In the genomic region with DNA sequence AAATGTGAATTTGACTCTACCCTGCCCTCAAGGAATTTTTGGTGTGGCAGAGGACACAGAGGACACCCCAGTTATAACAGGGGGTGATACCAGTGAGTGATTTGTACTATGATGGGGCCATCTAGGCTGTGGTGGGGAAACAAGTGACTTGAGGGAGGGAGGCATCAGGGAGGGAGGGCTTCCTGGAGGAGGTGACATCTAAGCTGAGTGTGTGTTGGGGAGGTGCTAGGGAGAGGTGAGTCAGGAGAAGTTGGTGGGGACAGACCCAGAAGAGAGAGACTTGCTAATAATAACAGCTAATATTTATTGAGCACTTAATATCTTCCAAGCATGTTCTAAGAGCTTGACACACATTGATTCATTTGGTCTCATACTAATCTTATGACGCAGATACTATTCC, we compare ENCODE assay signal across 12 cellular contexts. TPM values are rescaled to one million over a fixed set of nuclear protein-coding genes. Genes with fewer than 3 reads are reported as not detected.
"Had no signal": no experiment of that assay in that cellular context is flagged by ENCODE, and none has a peak within 500 bp of the region (broad histone marks: within the 10 kb centered on the region; RNA-seq: fewer than 3 reads in every experiment).

No MANE protein-coding gene starts in this region.

- H2AFZ ChIP-seq: GM23248 had no signal

- ATAC-seq: HCT116, HepG2 had no signal

- H3K4me3 ChIP-seq: GM23248, HAP-1 had no signal

- H3K36me3 ChIP-seq: HAP-1 had no signal

- H3K4me3 Mint-ChIP-seq: HFFc6, IgD-negative memory B cell had no signal

- H3K27ac ChIP-seq: GM23248, HL-60 had no signal

- FAIRE-seq: HepG2 had no signal

- DNase-seq: GM23248, GOT3, H7, KG1 had no signal

- H3K9me3 Mint-ChIP-seq: HFFc6, IgD-negative memory B cell had no signal

- H3K9me3 ChIP-seq: HAP-1 had no signal

- H3K9ac ChIP-seq: GM23248 had no signal

- H3K27ac Mint-ChIP-seq: HFFc6, IgD-negative memory B cell had no signal

- H3K36me3 Mint-ChIP-seq: IgD-negative memory B cell had no signal

- H3K4me1 ChIP-seq: HAP-1 had no signal

RNA-seq across cellular contexts. Expression of gene MROH7, which starts 54.2 kb away (rescaled TPM):
- total RNA-seq: H4, HT1080 had no signal
- polyA plus RNA-seq: IgD-negative memory B cell had no signal
